6 cellular contexts compared by ENCODE assay signal in genomic region chr16:80116711-80117110, GRCh38.
"Had no signal": no experiment of that assay in that cellular context is flagged by ENCODE, and none has a peak within 500 bp of the region (broad histone marks: within the 10 kb centered on the region; RNA-seq: fewer than 3 reads in every experiment).

No MANE protein-coding gene starts in this region.

- H3K4me3 ChIP-seq: GM23248, HAP-1 had no signal

- FAIRE-seq: HepG2 had no signal

- H3K36me3 ChIP-seq: HAP-1 had no signal

- DNase-seq: GM23248, GOT3, H7, HFFc6 had no signal
